In genomic region chr1:116375884-116376733, GRCh38 we compare ENCODE assay signal across 8 cellular contexts. TPM values are rescaled to one million over a fixed set of nuclear protein-coding genes. Genes with fewer than 3 reads are reported as not detected.
DNase-seq lines count a peak whose midpoint lies in the region; ATAC-seq and TF ChIP-seq lines count a peak whose summit lies in the region.

No MANE protein-coding gene starts in this region.

- peak overlapping the region; percentile 93 for H3K27ac Mint-ChIP-seq in CD4-positive, alpha-beta T cell
- H3K27ac Mint-ChIP-seq in nephron = peak overlapping the region; percentile 87 to 96 (median 96)

- H3K4me3 ChIP-seq in Karpas-422 (ENCODE audit: low read length) (peak overlapping the region; percentile 94), fibroblast of lung (replicated peaks in 1 of 4; ENCODE audit: control extremely low read depth in 1 of 4, insufficient read depth in 1 of 4, low read depth in 3 of 4, low read length in 4 of 4) (peak overlapping the region in 3 of 4 experiments; percentile 14 to 92 (median 85)), tibial artery (peak overlapping the region; percentile 94 to 98), H7 (ENCODE audit: insufficient read depth, low read depth, low read length) (no peak overlapping the region)

- H3K4me2 ChIP-seq in Karpas-422 (ENCODE audit: low read depth, low read length, poor library complexity, severe bottlenecking) (peak overlapping the region; percentile 91), fibroblast of lung (ENCODE audit: extremely low read depth, insufficient read depth, low read length) (peak overlapping the region; percentile 94)

- H3K4me1 ChIP-seq in Karpas-422 (ENCODE audit: low read length) (peaks cover 74% of the 10 kb centered on the region), fibroblast of lung (ENCODE audit: control insufficient read depth, extremely low read depth, insufficient read depth, low read length) (peaks cover 26% of the 10 kb centered on the region), tibial artery (peaks cover 5 to 74% (median 61%) of the 10 kb centered on the region in 4 donors)

- H3K27me3 Mint-ChIP-seq in CD4-positive, alpha-beta T cell = no peaks in the 10 kb centered on the region
- H3K27me3 Mint-ChIP-seq in nephron (ENCODE audit: low read depth) = peaks cover 3% of the 10 kb centered on the region

- H3K9me3 Mint-ChIP-seq in CD4-positive, alpha-beta T cell = no peaks in the 10 kb centered on the region
- H3K9me3 Mint-ChIP-seq in nephron = no peaks in the 10 kb centered on the region

- H3K79me2 ChIP-seq in Karpas-422 (ENCODE audit: low read length) (peaks cover 79% of the 10 kb centered on the region), fibroblast of lung (ENCODE audit: control insufficient read depth, insufficient read depth, low read length) (peaks cover 59% of the 10 kb centered on the region)

- intact Hi-C loops in CD4-positive, alpha-beta T cell (cut with DNase I, micrococcal nuclease) = loop anchor here (2.0 to 5.0 kb wide), 8 partner anchors 13 to 224 kb away; partner anchors contain the start of gene CD58 (in 1 of the 2)
- intact Hi-C loops in tibial artery (cut with DNase I; ENCODE audit: low total_unique reads) = no loop called here

- H3K27me3 ChIP-seq in CD4-positive, alpha-beta T cell (ENCODE audit: control insufficient read depth, insufficient read depth, low read length) = no peaks in the 10 kb centered on the region
- no peaks in the 10 kb centered on the region for H3K27me3 ChIP-seq in Karpas-422 (ENCODE audit: low read length)
- H3K27me3 ChIP-seq in fibroblast of lung (ENCODE audit: control insufficient read depth, insufficient read depth, low read length) = no peaks in the 10 kb centered on the region
- no peaks in the 10 kb centered on the region for H3K27me3 ChIP-seq in tibial artery
- peaks cover 14% of the 10 kb centered on the region; the same call in 1 of the 2 replicates for H3K27me3 ChIP-seq in H7 (ENCODE audit: control insufficient read depth, insufficient read depth, low read length)

- H3K9me2 ChIP-seq in Karpas-422 (replicated peaks; ENCODE audit: insufficient read depth, low read length) = no peaks in the 10 kb centered on the region

- ATAC-seq in CD4-positive, alpha-beta T cell (ENCODE audit: poor library complexity) = no peak

- H3K36me3 Mint-ChIP-seq in CD4-positive, alpha-beta T cell (ENCODE audit: low read depth) = peaks cover 42% of the 10 kb centered on the region
- H3K36me3 Mint-ChIP-seq in nephron (ENCODE audit: low read depth) = no peaks in the 10 kb centered on the region

- peaks cover 78% of the 10 kb centered on the region for H4K20me1 ChIP-seq in Karpas-422 (ENCODE audit: insufficient read depth, low read depth, low read length)
- H4K20me1 ChIP-seq in fibroblast of lung (ENCODE audit: control insufficient read depth, extremely low read depth, insufficient read depth, low read length) = no peaks in the 10 kb centered on the region

- H3K4me3 Mint-ChIP-seq in CD4-positive, alpha-beta T cell = peak overlapping the region; percentile 98
- peak overlapping the region; percentile 93 to 98 (median 98) for H3K4me3 Mint-ChIP-seq in nephron

- CTCF ChIA-PET in CD4-positive, alpha-beta T cell (lab: Charles Lee) = interaction anchor here (1.0 to 1.7 kb wide), 3 partner anchors 11 to 237 kb away, joined by 4 to 5 read pairs (median 5); no protein-coding TSS in a partner anchor

- H3K4me1 Mint-ChIP-seq in CD4-positive, alpha-beta T cell (ENCODE audit: low read depth) = peaks cover 82% of the 10 kb centered on the region
- peaks cover 77% of the 10 kb centered on the region for H3K4me1 Mint-ChIP-seq in nephron

- no peak for TF ChIP-seq CTCF in CD4-positive, alpha-beta T cell (IDR thresholded peaks at IDR 0.05)
- no peak for TF ChIP-seq CTCF in fibroblast of lung (conservative IDR thresholded peaks at IDR 0.05 in 1 of 2, IDR thresholded peaks at IDR 0.05 in 1 of 2; ENCODE audit: low read depth in 1 of 2, low read length in 2 of 2)
- TF ChIP-seq CTCF in nephron (IDR thresholded peaks at IDR 0.05; ENCODE audit: unreplicated experiment in 3 of 3) = no peak
- TF ChIP-seq CTCF in tibial artery (IDR thresholded peaks at IDR 0.05) = no peak

- H3K36me3 ChIP-seq in Karpas-422 (ENCODE audit: insufficient read depth, low read length) (peaks cover 77% of the 10 kb centered on the region), fibroblast of lung (ENCODE audit: control insufficient read depth, insufficient read depth, low read length) (no peaks in the 10 kb centered on the region), tibial artery (no peaks in the 10 kb centered on the region), H7 (replicated peaks; ENCODE audit: control insufficient read depth, insufficient read depth, low read length) (no peaks in the 10 kb centered on the region)

- H2AFZ ChIP-seq in Karpas-422 (ENCODE audit: low read length) (no peak overlapping the region), fibroblast of lung (ENCODE audit: low read length) (no peak overlapping the region)

- peak overlapping the region; percentile 97 for H3K9ac ChIP-seq in Karpas-422 (ENCODE audit: low read length)
- H3K9ac ChIP-seq in fibroblast of lung (ENCODE audit: insufficient read depth, low read length) = no peak overlapping the region

- POLR2A ChIA-PET in CD4-positive, alpha-beta T cell (lab: Charles Lee) = interaction anchor here (0.9 to 5.7 kb wide), 22 partner anchors 8 to 684 kb away, joined by 3 to 35 read pairs (median 4); partner anchors contain the start of gene TTF2

- peak overlapping the region; percentile 98 for H3K27ac ChIP-seq in CD4-positive, alpha-beta T cell (ENCODE audit: low read depth, low read length)
- H3K27ac ChIP-seq in Karpas-422 (ENCODE audit: low read length) (peak overlapping the region; percentile 96), fibroblast of lung (ENCODE audit: insufficient read depth, low read length) (peak overlapping the region; percentile 57), tibial artery (peak overlapping the region; percentile 98)

- peak in 7 of 10 experiments; percentile 6 to 41 (median 19) for DNase-seq in CD4-positive, alpha-beta T cell
- DNase-seq in Karpas-422 = peak; percentile 86
- peak; percentile 69 for DNase-seq in activated CD8-positive, alpha-beta memory T cell treated with anti-CD3 and anti-CD28 coated beads for 24 hours
- DNase-seq in fibroblast of lung (ENCODE audit: low read depth in 2 of 2) = peak; percentile 84 to 88
- peak; percentile 89 to 91 for DNase-seq in tibial artery
- DNase-seq in HuH-7 (ENCODE audit: low spot score) = no peak
- no peak for DNase-seq in H7

- no peaks in the 10 kb centered on the region for H3K9me3 ChIP-seq in CD4-positive, alpha-beta T cell (ENCODE audit: control insufficient read depth, low read length)
- H3K9me3 ChIP-seq in Karpas-422 (ENCODE audit: low read length) (no peaks in the 10 kb centered on the region), fibroblast of lung (ENCODE audit: control insufficient read depth, insufficient read depth, low read depth, low read length) (no peaks in the 10 kb centered on the region), tibial artery (no peaks in the 10 kb centered on the region)

RNA-seq across cellular contexts. Expression of gene ATP1A1, which starts 3.1 kb away (rescaled TPM):
- 100 to 1,000 TPM; 251 to 262 TPM for total RNA-seq in CD4-positive, alpha-beta T cell
- total RNA-seq in Karpas-422 (2014; rRNA removed; shearing (Covaris generic); ENCODE audit: low replicate concordance) = 931 and 967 TPM in 2 replicates
- 110 and 141 TPM in 2 replicates for total RNA-seq in fibroblast of lung
- polyA plus RNA-seq in fibroblast of lung = 216 and 230 TPM in 2 replicates
- polyA plus RNA-seq in fibroblast of lung (2012) = 151 and 174 TPM in 2 replicates
- 145 and 189 TPM in 2 replicates for polyA minus RNA-seq in fibroblast of lung (ENCODE audit: low replicate concordance)
- total RNA-seq in H7 (2014; rRNA removed; shearing (Covaris generic)) = 80.2 and 81.8 TPM in 2 replicates

Comparison
In these comparisons a context has a peak if more than half of its experiments do, and no peak if none do; other contexts are left out.
1. DNase-seq: peak in CD4-positive, alpha-beta T cell (7 of 10), Karpas-422 (single experiment), activated CD8-positive, alpha-beta memory T cell treated with anti-CD3 and anti-CD28 coated beads for 24 hours (single experiment), fibroblast of lung (2 of 2) and tibial artery (2 of 2); none in HuH-7 (single experiment) and H7 (single experiment).
2. Peak in every context shown above with its lines, with median percentiles within 50 percentile points of each other: H3K27ac ChIP-seq.